24 cellular contexts compared by ENCODE assay signal in the genomic region with DNA sequence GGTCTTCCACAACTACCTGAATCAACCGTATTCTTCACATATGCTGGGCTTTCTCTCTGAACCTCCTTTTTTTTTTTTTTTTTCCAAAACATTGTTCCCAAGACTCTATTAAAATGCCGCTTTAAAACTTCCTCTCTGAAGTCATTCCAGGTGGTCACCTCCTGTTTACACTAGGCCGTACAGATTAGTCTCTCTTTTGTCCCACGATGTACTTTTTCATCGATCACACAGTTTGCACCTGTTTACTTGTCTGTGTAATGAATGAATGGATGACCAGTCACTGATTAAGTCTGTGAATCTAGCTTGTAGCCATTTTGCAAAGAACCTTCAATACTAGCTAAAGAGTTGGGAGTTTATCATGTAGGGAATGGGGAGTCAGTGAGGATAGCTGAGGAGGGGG. TPM values are rescaled to one million over a fixed set of nuclear protein-coding genes. Genes with fewer than 3 reads are reported as not detected.
"Had no signal": no experiment of that assay in that cellular context is flagged by ENCODE, and none has a peak within 500 bp of the region (broad histone marks: within the 10 kb centered on the region; RNA-seq: fewer than 3 reads in every experiment).

No MANE protein-coding gene starts in this region.

- H3K36me3 ChIP-seq: MG63 had no signal

- H3K4me2 ChIP-seq: SK-N-SH had no signal

- H3K9ac ChIP-seq: SK-N-SH had no signal

- H3K4me3 ChIP-seq: MG63 had no signal

- H3K27me3 ChIP-seq: MG63 had no signal

- H3K27ac ChIP-seq: RWPE1 had no signal

- ATAC-seq: Panc1, PC-3 had no signal

- DNase-seq: IMR-90, Karpas-422, KG1, MG63, NCI-H1092 treated with DMSO at 0.1 percent for 48 hours, NCI-H1436, NCI-H1694 treated with DMSO at 0.1 percent for 48 hours, NCI-H1930, NCI-H2081 treated with DMSO at 0.1 percent for 48 hours, NCI-H2171, NCI-H226, NCI-H446, NCI-H510A, NCI-H524 treated with DMSO at 0.1 percent for 48 hours, NCI-H69, PC-3, SHP77, SK-N-SH, T-helper 1 cell had no signal

- H3K9me3 ChIP-seq: MG63, SK-N-SH had no signal

RNA-seq across cellular contexts. Expression of gene FAM228A, which starts 16.7 kb away (rescaled TPM):
- total RNA-seq: HT-29, IMR-90, PC-3, SK-MEL-5 had no signal
- polyA plus RNA-seq: IMR-90 had no signal

RNA-seq across cellular contexts. Expression of gene PFN4, which starts 35.0 kb away (rescaled TPM):
- total RNA-seq: HT-29, OCI-LY7 had no signal
